1 cellular context compared by ENCODE assay signal in genomic region chr6:49328051-49328450, GRCh38.
TF ChIP-seq lines count a peak whose summit lies in the region.

No MANE protein-coding gene starts in this region.

TF ChIP-seq in SK-N-SH, 30 proteins besides CTCF, POLR2A, EP300 and RAD21 (continued from another document):
- no peak for TF ChIP-seq ELF1 (IDR thresholded peaks at IDR 0.05)
- no peak for TF ChIP-seq MXI1 (IDR thresholded peaks at IDR 0.05; ENCODE audit: low read depth, low read length)
- TF ChIP-seq REST (IDR thresholded peaks at IDR 0.05; ENCODE audit: low read depth, low read length) = no peak
- TF ChIP-seq FOXM1 (IDR thresholded peaks at IDR 0.05; ENCODE audit: low read depth) = no peak
- no peak for TF ChIP-seq GABPA (IDR thresholded peaks at IDR 0.05; ENCODE audit: low read depth)
- TF ChIP-seq, protein P1, sequence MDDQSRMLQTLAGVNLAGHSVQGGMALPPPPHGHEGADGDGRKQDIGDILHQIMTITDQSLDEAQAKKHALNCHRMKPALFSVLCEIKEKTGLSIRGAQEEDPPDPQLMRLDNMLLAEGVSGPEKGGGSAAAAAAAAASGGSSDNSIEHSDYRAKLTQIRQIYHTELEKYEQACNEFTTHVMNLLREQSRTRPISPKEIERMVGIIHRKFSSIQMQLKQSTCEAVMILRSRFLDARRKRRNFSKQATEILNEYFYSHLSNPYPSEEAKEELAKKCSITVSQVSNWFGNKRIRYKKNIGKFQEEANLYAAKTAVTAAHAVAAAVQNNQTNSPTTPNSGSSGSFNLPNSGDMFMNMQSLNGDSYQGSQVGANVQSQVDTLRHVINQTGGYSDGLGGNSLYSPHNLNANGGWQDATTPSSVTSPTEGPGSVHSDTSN (IDR thresholded peaks at IDR 0.05) = no peak
- no peak for TF ChIP-seq CHD2 (IDR thresholded peaks at IDR 0.05; ENCODE audit: low read length, partially characterized antibody)
- no peak for TF ChIP-seq POLR2AphosphoS5 (IDR thresholded peaks at IDR 0.05; ENCODE audit: low read depth, low read length)
- no peak for TF ChIP-seq RCOR1 (IDR thresholded peaks at IDR 0.05; ENCODE audit: low read length)
- no peak for TF ChIP-seq RFX5 (IDR thresholded peaks at IDR 0.05; ENCODE audit: low read length)
- no peak for TF ChIP-seq TCF12 (IDR thresholded peaks at IDR 0.05)
- TF ChIP-seq RXRA (IDR thresholded peaks at IDR 0.05; ENCODE audit: borderline replicate concordance, low read depth) = no peak
- TF ChIP-seq, protein P2, sequence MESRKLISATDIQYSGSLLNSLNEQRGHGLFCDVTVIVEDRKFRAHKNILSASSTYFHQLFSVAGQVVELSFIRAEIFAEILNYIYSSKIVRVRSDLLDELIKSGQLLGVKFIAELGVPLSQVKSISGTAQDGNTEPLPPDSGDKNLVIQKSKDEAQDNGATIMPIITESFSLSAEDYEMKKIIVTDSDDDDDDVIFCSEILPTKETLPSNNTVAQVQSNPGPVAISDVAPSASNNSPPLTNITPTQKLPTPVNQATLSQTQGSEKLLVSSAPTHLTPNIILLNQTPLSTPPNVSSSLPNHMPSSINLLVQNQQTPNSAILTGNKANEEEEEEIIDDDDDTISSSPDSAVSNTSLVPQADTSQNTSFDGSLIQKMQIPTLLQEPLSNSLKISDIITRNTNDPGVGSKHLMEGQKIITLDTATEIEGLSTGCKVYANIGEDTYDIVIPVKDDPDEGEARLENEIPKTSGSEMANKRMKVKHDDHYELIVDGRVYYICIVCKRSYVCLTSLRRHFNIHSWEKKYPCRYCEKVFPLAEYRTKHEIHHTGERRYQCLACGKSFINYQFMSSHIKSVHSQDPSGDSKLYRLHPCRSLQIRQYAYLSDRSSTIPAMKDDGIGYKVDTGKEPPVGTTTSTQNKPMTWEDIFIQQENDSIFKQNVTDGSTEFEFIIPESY (IDR thresholded peaks at IDR 0.05; ENCODE audit: borderline replicate concordance, low read depth) = no peak
